1 cellular context compared by ENCODE assay signal in genomic region chr9:129737479-129738269, GRCh38.
TF ChIP-seq lines count a peak whose summit lies in the region.

No MANE protein-coding gene starts in this region.

TF ChIP-seq in HepG2, 621 proteins besides CTCF, POLR2A, EP300 and RAD21 (continued from another document and continues in another):
- TF ChIP-seq PREB (CRISPR knock-in tag; IDR thresholded peaks at IDR 0.05), result no peak
- TF ChIP-seq ZNF720 (CRISPR knock-in tag; IDR thresholded peaks at IDR 0.05), result no peak
- TF ChIP-seq ZNF121 (CRISPR knock-in tag; IDR thresholded peaks at IDR 0.05), result peak; percentile 33; the same call in 1 of the 2 replicates
- TF ChIP-seq HIC2 (CRISPR knock-in tag; IDR thresholded peaks at IDR 0.05; ENCODE audit: low read depth), result no peak
- peak; percentile 61 for TF ChIP-seq XRCC5 (optimal IDR thresholded peaks at IDR 0.05; ENCODE audit: low read length)
- TF ChIP-seq ZC3H4 (CRISPR knock-in tag; IDR thresholded peaks at IDR 0.05; ENCODE audit: borderline replicate concordance), result no peak
- TF ChIP-seq HOXA3 (CRISPR knock-in tag; IDR thresholded peaks at IDR 0.05), result no peak; the same call in 1 of the 2 replicates
- TF ChIP-seq HMG20B (CRISPR knock-in tag; conservative IDR thresholded peaks at IDR 0.05), result no peak
- TF ChIP-seq NR3C1 (CRISPR knock-in tag; IDR thresholded peaks at IDR 0.05), result no peak
- no peak for TF ChIP-seq ZNF263 (CRISPR knock-in tag; IDR thresholded peaks at IDR 0.05)
- TF ChIP-seq HNRNPLL (IDR thresholded peaks at IDR 0.05; ENCODE audit: low read depth, low read length, poor library complexity, severe bottlenecking), result peak; percentile 56
- no peak for TF ChIP-seq ZNF234 (CRISPR knock-in tag; conservative IDR thresholded peaks at IDR 0.05)
- no peak for TF ChIP-seq ZNF766 (CRISPR knock-in tag; IDR thresholded peaks at IDR 0.05; ENCODE audit: borderline replicate concordance)
- no peak for TF ChIP-seq ZNF674 (CRISPR knock-in tag; IDR thresholded peaks at IDR 0.05; ENCODE audit: low read depth)
- 0 out of 2 replicates have a peak, but pooled peaks have one; percentile 66 for TF ChIP-seq ZNF274 (CRISPR knock-in tag; IDR thresholded peaks at IDR 0.05)
- TF ChIP-seq DZIP1 (CRISPR knock-in tag; IDR thresholded peaks at IDR 0.05), result no peak
- no peak for TF ChIP-seq JUNB (CRISPR knock-in tag; IDR thresholded peaks at IDR 0.05; ENCODE audit: borderline replicate concordance)
- TF ChIP-seq KMT2A (CRISPR knock-in tag; IDR thresholded peaks at IDR 0.05), result no peak
- TF ChIP-seq ZNF710 (CRISPR knock-in tag; IDR thresholded peaks at IDR 0.05; ENCODE audit: borderline replicate concordance), result no peak
- TF ChIP-seq NONO (IDR thresholded peaks at IDR 0.05), result no peak
- peak; percentile 54; the same call in 1 of the 2 replicates for TF ChIP-seq NONO (CRISPR knock-in tag; conservative IDR thresholded peaks at IDR 0.05)
- TF ChIP-seq GLI4 (CRISPR knock-in tag; IDR thresholded peaks at IDR 0.05; ENCODE audit: borderline replicate concordance), result 0 out of 2 replicates have a peak, but pooled peaks have one; percentile 76
- no peak for TF ChIP-seq GTF3A (CRISPR knock-in tag; conservative IDR thresholded peaks at IDR 0.05)
- no peak for TF ChIP-seq ZNF282 (IDR thresholded peaks at IDR 0.05; ENCODE audit: partially characterized antibody)
- TF ChIP-seq HOXA5 (CRISPR knock-in tag; IDR thresholded peaks at IDR 0.05), result 0 out of 2 replicates have a peak, but pooled peaks have one; percentile 23
- TF ChIP-seq CENPX (CRISPR knock-in tag; IDR thresholded peaks at IDR 0.05), result no peak
- no peak for TF ChIP-seq ZFYVE20 (CRISPR knock-in tag; IDR thresholded peaks at IDR 0.05; ENCODE audit: borderline replicate concordance, low read depth)
- no peak for TF ChIP-seq PHF5A (CRISPR knock-in tag; IDR thresholded peaks at IDR 0.05; ENCODE audit: low read depth, unreplicated experiment)
- TF ChIP-seq BATF2 (CRISPR knock-in tag; IDR thresholded peaks at IDR 0.05), result no peak
- TF ChIP-seq POGK (CRISPR knock-in tag; conservative IDR thresholded peaks at IDR 0.05), result no peak
- no peak for TF ChIP-seq EED (CRISPR knock-in tag; IDR thresholded peaks at IDR 0.05)
- no peak for TF ChIP-seq RFX3 (CRISPR knock-in tag; IDR thresholded peaks at IDR 0.05)
- TF ChIP-seq ZNF776 (CRISPR knock-in tag; IDR thresholded peaks at IDR 0.05), result no peak
- TF ChIP-seq ZFP91 (CRISPR knock-in tag; IDR thresholded peaks at IDR 0.05; ENCODE audit: borderline replicate concordance), result peak; percentile 46; the same call in 1 of the 2 replicates
- TF ChIP-seq HNF1A (IDR thresholded peaks at IDR 0.05; ENCODE audit: low read depth), result no peak
- no peak for TF ChIP-seq HNF1A (CRISPR knock-in tag; IDR thresholded peaks at IDR 0.05; ENCODE audit: borderline replicate concordance)
- peak; percentile 36; the same call in 1 of the 2 replicates for TF ChIP-seq RXRA (CRISPR knock-in tag; IDR thresholded peaks at IDR 0.05)
- no peak for TF ChIP-seq ZNF264 (CRISPR knock-in tag; IDR thresholded peaks at IDR 0.05)
- TF ChIP-seq TEAD3 (CRISPR knock-in tag; optimal IDR thresholded peaks at IDR 0.05; ENCODE audit: borderline replicate concordance), result no peak
- TF ChIP-seq NCOR1 (IDR thresholded peaks at IDR 0.05; ENCODE audit: borderline replicate concordance, low read length), result no peak
- no peak for TF ChIP-seq ZEB1 (IDR thresholded peaks at IDR 0.05; ENCODE audit: insufficient replicate concordance, low read depth)
- no peak for TF ChIP-seq NR2F6 (IDR thresholded peaks at IDR 0.05)
- no peak; the same call in 1 of the 2 replicates for TF ChIP-seq NR2F6 (CRISPR knock-in tag; IDR thresholded peaks at IDR 0.05)
- no peak for TF ChIP-seq RORA (CRISPR knock-in tag; IDR thresholded peaks at IDR 0.05)
- no peak for TF ChIP-seq U2AF1 (optimal IDR thresholded peaks at IDR 0.05; ENCODE audit: low read depth, low read length)
- TF ChIP-seq JDP2 (CRISPR knock-in tag; IDR thresholded peaks at IDR 0.05; ENCODE audit: borderline replicate concordance), result no peak
- no peak for TF ChIP-seq ZNF577 (CRISPR knock-in tag; IDR thresholded peaks at IDR 0.05; ENCODE audit: borderline replicate concordance, low read depth)
- TF ChIP-seq BCL3 (CRISPR knock-in tag; IDR thresholded peaks at IDR 0.05), result no peak
- TF ChIP-seq MED1 (CRISPR knock-in tag; IDR thresholded peaks at IDR 0.05), result peak; percentile 23; the same call in 1 of the 2 replicates
- no peak for TF ChIP-seq CHD4 (IDR thresholded peaks at IDR 0.05; ENCODE audit: borderline replicate concordance, low read length)
- TF ChIP-seq IRF2 (CRISPR knock-in tag; IDR thresholded peaks at IDR 0.05), result no peak
- TF ChIP-seq XBP1 (CRISPR knock-in tag; IDR thresholded peaks at IDR 0.05), result no peak
- no peak for TF ChIP-seq ZNF652 (CRISPR knock-in tag; IDR thresholded peaks at IDR 0.05; ENCODE audit: borderline replicate concordance, low read depth)
